11 cellular contexts compared by ENCODE assay signal in genomic region chr15:63264685-63265302, GRCh38. TPM values are rescaled to one million over a fixed set of nuclear protein-coding genes. Genes with fewer than 3 reads are reported as not detected.
DNase-seq lines count a peak whose midpoint lies in the region; ATAC-seq lines count a peak whose summit lies in the region.
"Had no signal": no experiment of that assay in that cellular context is flagged by ENCODE, and none has a peak within 500 bp of the region (broad histone marks: within the 10 kb centered on the region; RNA-seq: fewer than 3 reads in every experiment).

No MANE protein-coding gene starts in this region.

- ATAC-seq in GM21515 (IDR thresholded peaks at IDR 0.05; ENCODE audit: unreplicated experiment), result no peak
- ATAC-seq in HG02970 (IDR thresholded peaks at IDR 0.05; ENCODE audit: low FRiP score, unreplicated experiment), result no peak

- DNase-seq in AG20443 (ENCODE audit: low spot score) (peak; percentile 16), NCI-H2171 (lab: John Stamatoyannopoulos, UW) (peak; percentile 80), dedifferentiated amniotic fluid mesenchymal stem cell (ENCODE audit: extremely low spot score) (peak; percentile 66), myocyte (ENCODE audit: low read depth) (peak; percentile 83), Ammon's horn (ENCODE audit: low spot score) (no peak)
- DNase-seq in stimulated activated CD4-positive, alpha-beta T cell treated with anti-CD3 and anti-CD28 coated beads, Interleukin-4, amount 100 ng/mL, for 1 hour, result no peak
- DNase-seq: activated CD4-positive, alpha-beta T cell treated with anti-CD3 and anti-CD28 coated beads for 1 hour; stimulated activated CD8-positive, alpha-beta memory T cell treated with anti-CD3 and anti-CD28 coated beads, Interleukin-4, amount 100 ng/mL, for 48 hours; thyroid gland had no signal

RNA-seq across cellular contexts. Expression of gene APH1B, which starts 12.6 kb away (rescaled TPM):
- 15.2 and 19.7 TPM in 2 replicates for total RNA-seq in myocyte
- polyA plus RNA-seq in myocyte (2012), result 10.7 TPM

Comparison
In these comparisons a context has a peak if more than half of its experiments do, and no peak if none do; other contexts are left out.
1. DNase-seq: peak in AG20443 (single experiment), NCI-H2171 (single experiment), dedifferentiated amniotic fluid mesenchymal stem cell (single experiment) and myocyte (single experiment); none in stimulated activated CD4-positive, alpha-beta T cell treated with anti-CD3 and anti-CD28 coated beads, Interleukin-4, amount 100 ng/mL, for 1 hour (single experiment) and Ammon's horn (single experiment).